ENCODE assay signal across 1 cellular context in the genomic region with DNA sequence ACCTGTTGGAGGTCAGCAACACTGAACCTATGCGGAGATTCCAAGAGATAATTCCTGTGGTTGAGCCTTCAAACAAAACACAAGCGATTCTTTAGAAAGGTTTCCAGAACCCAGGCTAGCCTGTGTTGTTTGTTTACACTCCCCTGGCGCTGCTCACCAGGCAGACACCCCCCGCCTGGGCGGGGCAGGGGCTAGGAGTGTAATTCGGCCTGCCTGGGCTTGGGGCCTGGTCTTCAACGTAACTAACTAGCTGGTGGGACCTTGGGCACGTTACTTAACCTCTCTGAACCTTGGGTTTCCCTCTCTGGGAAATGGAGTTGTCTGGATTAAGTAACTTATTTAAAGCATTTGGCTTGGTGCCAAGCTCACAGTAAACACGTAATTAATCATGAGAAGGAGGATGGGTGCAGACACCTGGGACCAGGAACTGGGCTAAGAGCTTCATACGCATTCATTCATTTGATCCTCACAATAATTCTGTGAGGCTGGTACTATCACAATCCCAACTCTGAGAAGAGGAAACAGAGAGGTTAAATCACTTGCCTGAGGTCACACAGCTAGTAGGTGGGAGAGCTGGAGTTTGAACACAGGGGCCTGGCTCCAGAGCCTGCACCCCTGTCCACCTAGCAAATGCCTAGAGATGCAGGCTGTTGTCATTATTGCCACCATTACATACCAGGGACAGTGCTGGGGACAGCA.
TF ChIP-seq lines count a peak whose summit lies in the region.

No MANE protein-coding gene starts in this region.

TF ChIP-seq in HepG2, 621 proteins besides CTCF, POLR2A, EP300 and RAD21 (continued from another document and continues in another):
- TF ChIP-seq, protein P1, sequence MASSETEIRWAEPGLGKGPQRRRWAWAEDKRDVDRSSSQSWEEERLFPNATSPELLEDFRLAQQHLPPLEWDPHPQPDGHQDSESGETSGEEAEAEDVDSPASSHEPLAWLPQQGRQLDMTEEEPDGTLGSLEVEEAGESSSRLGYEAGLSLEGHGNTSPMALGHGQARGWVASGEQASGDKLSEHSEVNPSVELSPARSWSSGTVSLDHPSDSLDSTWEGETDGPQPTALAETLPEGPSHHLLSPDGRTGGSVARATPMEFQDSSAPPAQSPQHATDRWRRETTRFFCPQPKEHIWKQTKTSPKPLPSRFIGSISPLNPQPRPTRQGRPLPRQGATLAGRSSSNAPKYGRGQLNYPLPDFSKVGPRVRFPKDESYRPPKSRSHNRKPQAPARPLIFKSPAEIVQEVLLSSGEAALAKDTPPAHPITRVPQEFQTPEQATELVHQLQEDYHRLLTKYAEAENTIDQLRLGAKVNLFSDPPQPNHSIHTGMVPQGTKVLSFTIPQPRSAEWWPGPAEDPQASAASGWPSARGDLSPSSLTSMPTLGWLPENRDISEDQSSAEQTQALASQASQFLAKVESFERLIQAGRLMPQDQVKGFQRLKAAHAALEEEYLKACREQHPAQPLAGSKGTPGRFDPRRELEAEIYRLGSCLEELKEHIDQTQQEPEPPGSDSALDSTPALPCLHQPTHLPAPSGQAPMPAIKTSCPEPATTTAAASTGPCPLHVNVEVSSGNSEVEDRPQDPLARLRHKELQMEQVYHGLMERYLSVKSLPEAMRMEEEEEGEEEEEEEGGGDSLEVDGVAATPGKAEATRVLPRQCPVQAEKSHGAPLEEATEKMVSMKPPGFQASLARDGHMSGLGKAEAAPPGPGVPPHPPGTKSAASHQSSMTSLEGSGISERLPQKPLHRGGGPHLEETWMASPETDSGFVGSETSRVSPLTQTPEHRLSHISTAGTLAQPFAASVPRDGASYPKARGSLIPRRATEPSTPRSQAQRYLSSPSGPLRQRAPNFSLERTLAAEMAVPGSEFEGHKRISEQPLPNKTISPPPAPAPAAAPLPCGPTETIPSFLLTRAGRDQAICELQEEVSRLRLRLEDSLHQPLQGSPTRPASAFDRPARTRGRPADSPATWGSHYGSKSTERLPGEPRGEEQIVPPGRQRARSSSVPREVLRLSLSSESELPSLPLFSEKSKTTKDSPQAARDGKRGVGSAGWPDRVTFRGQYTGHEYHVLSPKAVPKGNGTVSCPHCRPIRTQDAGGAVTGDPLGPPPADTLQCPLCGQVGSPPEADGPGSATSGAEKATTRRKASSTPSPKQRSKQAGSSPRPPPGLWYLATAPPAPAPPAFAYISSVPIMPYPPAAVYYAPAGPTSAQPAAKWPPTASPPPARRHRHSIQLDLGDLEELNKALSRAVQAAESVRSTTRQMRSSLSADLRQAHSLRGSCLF (CRISPR knock-in tag; IDR thresholded peaks at IDR 0.05; ENCODE audit: borderline replicate concordance) = no peak
- no peak for TF ChIP-seq KDM2A (CRISPR knock-in tag; IDR thresholded peaks at IDR 0.05; ENCODE audit: borderline replicate concordance, low read depth)
- TF ChIP-seq, protein P2, sequence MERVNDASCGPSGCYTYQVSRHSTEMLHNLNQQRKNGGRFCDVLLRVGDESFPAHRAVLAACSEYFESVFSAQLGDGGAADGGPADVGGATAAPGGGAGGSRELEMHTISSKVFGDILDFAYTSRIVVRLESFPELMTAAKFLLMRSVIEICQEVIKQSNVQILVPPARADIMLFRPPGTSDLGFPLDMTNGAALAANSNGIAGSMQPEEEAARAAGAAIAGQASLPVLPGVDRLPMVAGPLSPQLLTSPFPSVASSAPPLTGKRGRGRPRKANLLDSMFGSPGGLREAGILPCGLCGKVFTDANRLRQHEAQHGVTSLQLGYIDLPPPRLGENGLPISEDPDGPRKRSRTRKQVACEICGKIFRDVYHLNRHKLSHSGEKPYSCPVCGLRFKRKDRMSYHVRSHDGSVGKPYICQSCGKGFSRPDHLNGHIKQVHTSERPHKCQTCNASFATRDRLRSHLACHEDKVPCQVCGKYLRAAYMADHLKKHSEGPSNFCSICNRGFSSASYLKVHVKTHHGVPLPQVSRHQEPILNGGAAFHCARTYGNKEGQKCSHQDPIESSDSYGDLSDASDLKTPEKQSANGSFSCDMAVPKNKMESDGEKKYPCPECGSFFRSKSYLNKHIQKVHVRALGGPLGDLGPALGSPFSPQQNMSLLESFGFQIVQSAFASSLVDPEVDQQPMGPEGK (CRISPR knock-in tag; IDR thresholded peaks at IDR 0.05) = peak; percentile 79
- TF ChIP-seq SNAI1 (CRISPR knock-in tag; IDR thresholded peaks at IDR 0.05; ENCODE audit: borderline replicate concordance) = no peak
- no peak for TF ChIP-seq RARA (CRISPR knock-in tag; IDR thresholded peaks at IDR 0.05)
- TF ChIP-seq PHF21A (CRISPR knock-in tag; IDR thresholded peaks at IDR 0.05) = no peak
- no peak for TF ChIP-seq ZNF720 (CRISPR knock-in tag; IDR thresholded peaks at IDR 0.05)
- TF ChIP-seq FOXP1 (IDR thresholded peaks at IDR 0.05) = no peak
- TF ChIP-seq FOXP1 (CRISPR knock-in tag; IDR thresholded peaks at IDR 0.05) = peak; percentile 35; the same call in 1 of the 2 replicates
- peak; percentile 76 for TF ChIP-seq ZMYM3 (CRISPR knock-in tag; IDR thresholded peaks at IDR 0.05)
- TF ChIP-seq ZNF816 (CRISPR knock-in tag; IDR thresholded peaks at IDR 0.05; ENCODE audit: borderline replicate concordance) = no peak; the same call in 1 of the 2 replicates
- 0 out of 2 replicates have a peak, but pooled peaks have one; percentile 16 for TF ChIP-seq BCL6 (CRISPR knock-in tag; IDR thresholded peaks at IDR 0.05)
- TF ChIP-seq, protein P3, sequence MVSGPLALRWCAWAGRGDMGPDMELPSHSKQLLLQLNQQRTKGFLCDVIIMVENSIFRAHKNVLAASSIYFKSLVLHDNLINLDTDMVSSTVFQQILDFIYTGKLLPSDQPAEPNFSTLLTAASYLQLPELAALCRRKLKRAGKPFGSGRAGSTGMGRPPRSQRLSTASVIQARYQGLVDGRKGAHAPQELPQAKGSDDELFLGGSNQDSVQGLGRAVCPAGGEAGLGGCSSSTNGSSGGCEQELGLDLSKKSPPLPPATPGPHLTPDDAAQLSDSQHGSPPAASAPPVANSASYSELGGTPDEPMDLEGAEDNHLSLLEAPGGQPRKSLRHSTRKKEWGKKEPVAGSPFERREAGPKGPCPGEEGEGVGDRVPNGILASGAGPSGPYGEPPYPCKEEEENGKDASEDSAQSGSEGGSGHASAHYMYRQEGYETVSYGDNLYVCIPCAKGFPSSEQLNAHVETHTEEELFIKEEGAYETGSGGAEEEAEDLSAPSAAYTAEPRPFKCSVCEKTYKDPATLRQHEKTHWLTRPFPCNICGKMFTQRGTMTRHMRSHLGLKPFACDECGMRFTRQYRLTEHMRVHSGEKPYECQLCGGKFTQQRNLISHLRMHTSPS (CRISPR knock-in tag; IDR thresholded peaks at IDR 0.05; ENCODE audit: low read depth) = no peak
- TF ChIP-seq GATA4 (IDR thresholded peaks at IDR 0.05; ENCODE audit: borderline replicate concordance, low read depth) = no peak
- no peak for TF ChIP-seq STAT5B (CRISPR knock-in tag; IDR thresholded peaks at IDR 0.05)
- TF ChIP-seq, protein P4, sequence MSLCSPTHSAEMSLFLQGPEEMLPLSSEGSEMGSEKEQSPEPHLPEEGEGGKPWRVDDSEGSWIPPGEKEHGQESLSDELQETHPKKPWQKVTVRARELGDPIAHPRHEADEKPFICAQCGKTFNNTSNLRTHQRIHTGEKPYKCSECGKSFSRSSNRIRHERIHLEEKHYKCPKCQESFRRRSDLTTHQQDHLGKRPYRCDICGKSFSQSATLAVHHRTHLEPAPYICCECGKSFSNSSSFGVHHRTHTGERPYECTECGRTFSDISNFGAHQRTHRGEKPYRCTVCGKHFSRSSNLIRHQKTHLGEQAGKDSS (CRISPR knock-in tag; IDR thresholded peaks at IDR 0.05; ENCODE audit: borderline replicate concordance, low read depth) = no peak
- TF ChIP-seq ZNF672 (CRISPR knock-in tag; IDR thresholded peaks at IDR 0.05) = no peak
- no peak for TF ChIP-seq CCAR2 (optimal IDR thresholded peaks at IDR 0.05; ENCODE audit: low read depth, low read length)
- peak; percentile 50; the same call in 1 of the 2 replicates for TF ChIP-seq KDM1A (CRISPR knock-in tag; IDR thresholded peaks at IDR 0.05)
- no peak for TF ChIP-seq ZNF616 (CRISPR knock-in tag; IDR thresholded peaks at IDR 0.05; ENCODE audit: low read depth)
- TF ChIP-seq, protein P5, sequence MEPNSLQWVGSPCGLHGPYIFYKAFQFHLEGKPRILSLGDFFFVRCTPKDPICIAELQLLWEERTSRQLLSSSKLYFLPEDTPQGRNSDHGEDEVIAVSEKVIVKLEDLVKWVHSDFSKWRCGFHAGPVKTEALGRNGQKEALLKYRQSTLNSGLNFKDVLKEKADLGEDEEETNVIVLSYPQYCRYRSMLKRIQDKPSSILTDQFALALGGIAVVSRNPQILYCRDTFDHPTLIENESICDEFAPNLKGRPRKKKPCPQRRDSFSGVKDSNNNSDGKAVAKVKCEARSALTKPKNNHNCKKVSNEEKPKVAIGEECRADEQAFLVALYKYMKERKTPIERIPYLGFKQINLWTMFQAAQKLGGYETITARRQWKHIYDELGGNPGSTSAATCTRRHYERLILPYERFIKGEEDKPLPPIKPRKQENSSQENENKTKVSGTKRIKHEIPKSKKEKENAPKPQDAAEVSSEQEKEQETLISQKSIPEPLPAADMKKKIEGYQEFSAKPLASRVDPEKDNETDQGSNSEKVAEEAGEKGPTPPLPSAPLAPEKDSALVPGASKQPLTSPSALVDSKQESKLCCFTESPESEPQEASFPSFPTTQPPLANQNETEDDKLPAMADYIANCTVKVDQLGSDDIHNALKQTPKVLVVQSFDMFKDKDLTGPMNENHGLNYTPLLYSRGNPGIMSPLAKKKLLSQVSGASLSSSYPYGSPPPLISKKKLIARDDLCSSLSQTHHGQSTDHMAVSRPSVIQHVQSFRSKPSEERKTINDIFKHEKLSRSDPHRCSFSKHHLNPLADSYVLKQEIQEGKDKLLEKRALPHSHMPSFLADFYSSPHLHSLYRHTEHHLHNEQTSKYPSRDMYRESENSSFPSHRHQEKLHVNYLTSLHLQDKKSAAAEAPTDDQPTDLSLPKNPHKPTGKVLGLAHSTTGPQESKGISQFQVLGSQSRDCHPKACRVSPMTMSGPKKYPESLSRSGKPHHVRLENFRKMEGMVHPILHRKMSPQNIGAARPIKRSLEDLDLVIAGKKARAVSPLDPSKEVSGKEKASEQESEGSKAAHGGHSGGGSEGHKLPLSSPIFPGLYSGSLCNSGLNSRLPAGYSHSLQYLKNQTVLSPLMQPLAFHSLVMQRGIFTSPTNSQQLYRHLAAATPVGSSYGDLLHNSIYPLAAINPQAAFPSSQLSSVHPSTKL (CRISPR knock-in tag; IDR thresholded peaks at IDR 0.05) = 0 out of 2 replicates have a peak, but pooled peaks have one; percentile 9
- TF ChIP-seq, protein P6, sequence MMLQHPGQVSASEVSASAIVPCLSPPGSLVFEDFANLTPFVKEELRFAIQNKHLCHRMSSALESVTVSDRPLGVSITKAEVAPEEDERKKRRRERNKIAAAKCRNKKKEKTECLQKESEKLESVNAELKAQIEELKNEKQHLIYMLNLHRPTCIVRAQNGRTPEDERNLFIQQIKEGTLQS (CRISPR knock-in tag; IDR thresholded peaks at IDR 0.05) = no peak
- TF ChIP-seq, protein P7, sequence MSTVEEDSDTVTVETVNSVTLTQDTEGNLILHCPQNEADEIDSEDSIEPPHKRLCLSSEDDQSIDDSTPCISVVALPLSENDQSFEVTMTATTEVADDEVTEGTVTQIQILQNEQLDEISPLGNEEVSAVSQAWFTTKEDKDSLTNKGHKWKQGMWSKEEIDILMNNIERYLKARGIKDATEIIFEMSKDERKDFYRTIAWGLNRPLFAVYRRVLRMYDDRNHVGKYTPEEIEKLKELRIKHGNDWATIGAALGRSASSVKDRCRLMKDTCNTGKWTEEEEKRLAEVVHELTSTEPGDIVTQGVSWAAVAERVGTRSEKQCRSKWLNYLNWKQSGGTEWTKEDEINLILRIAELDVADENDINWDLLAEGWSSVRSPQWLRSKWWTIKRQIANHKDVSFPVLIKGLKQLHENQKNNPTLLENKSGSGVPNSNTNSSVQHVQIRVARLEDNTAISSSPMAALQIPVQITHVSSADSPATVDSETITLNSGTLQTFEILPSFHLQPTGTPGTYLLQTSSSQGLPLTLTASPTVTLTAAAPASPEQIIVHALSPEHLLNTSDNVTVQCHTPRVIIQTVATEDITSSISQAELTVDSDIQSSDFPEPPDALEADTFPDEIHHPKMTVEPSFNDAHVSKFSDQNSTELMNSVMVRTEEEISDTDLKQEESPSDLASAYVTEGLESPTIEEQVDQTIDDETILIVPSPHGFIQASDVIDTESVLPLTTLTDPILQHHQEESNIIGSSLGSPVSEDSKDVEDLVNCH (CRISPR knock-in tag; IDR thresholded peaks at IDR 0.05) = no peak
